Comparison of ENCODE assay signal across 8 cellular contexts in the genomic region with DNA sequence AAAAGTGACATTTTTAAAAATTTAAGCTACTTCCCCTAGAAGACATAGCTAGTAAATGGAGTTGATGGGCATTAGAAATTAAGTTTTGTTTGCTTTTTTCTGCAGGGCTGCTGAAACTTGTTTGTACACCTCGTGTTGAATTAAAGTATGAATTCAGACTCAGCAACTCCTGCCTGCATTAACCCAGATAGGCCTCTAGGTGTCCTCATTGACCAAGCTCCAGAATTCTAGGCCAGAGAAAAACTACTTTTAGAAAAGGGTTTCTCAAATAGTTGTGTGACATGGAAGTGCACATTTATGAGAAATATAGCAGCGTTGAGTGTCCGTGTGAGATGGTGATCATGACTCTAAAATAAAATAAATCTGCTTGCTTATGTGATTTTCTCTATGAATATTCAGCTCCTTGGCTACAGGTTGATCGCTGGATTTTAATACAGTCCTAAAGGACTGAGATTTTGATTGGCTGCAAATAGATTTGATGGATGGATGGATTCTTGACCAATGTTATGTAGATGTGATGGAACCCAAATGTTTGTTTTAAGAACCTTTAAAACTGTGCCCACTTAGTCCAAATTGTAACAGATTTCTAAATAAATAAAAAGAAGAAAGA. TPM values are rescaled to one million over a fixed set of nuclear protein-coding genes. Genes with fewer than 3 reads are reported as not detected.
DNase-seq lines count a peak whose midpoint lies in the region; ATAC-seq, FAIRE-seq and TF ChIP-seq lines count a peak whose summit lies in the region.

No MANE protein-coding gene starts in this region.

- DNase-seq in Right ventricle myocardium inferior (ENCODE audit: missing footprints), result no peak
- DNase-seq in cardiac septum (ENCODE audit: low spot score), result no peak
- DNase-seq in RPMI7951 (ENCODE audit: low read depth), result peak; percentile 50
- DNase-seq in T47D (ENCODE audit: low read depth in 1 of 2, low spot score in 1 of 2), result peak; percentile 33 to 61
- no peak for DNase-seq in keratinocyte (ENCODE audit: low read depth, low spot score)
- peak in 1 of 2 donors; percentile 14 for DNase-seq in stimulated activated effector memory CD8-positive, alpha-beta T cell treated with anti-CD3 and anti-CD28 coated beads, Interleukin-12 subunit alpha, Interleukin-12 subunit beta, amount 100 ng/mL, for 72 hours (ENCODE audit: low spot score in 2 of 2)
- no peak for DNase-seq in cerebellar nuclear complex (lab: John Stamatoyannopoulos, UW)

- H3K27ac ChIP-seq in keratinocyte (ENCODE audit: control insufficient read depth, insufficient read depth, low read length), result no peak overlapping the region

- H3K36me3 Mint-ChIP-seq in stimulated activated effector memory CD8-positive, alpha-beta T cell treated with anti-CD3 and anti-CD28 coated beads, Interleukin-12 subunit alpha, Interleukin-12 subunit beta, amount 100 ng/mL, for 72 hours, result no peaks in the 10 kb centered on the region

- in situ Hi-C loops in T47D (cut with HindIII; ENCODE audit: low pct_unique_long_range_greater_than_20kb, low sequenced_read_pairs), result no loop called here

- no peaks in the 10 kb centered on the region for H3K9me3 ChIP-seq in keratinocyte (ENCODE audit: control insufficient read depth, low read depth, low read length)

- H2AFZ ChIP-seq in keratinocyte (ENCODE audit: control insufficient read depth, low read length), result no peak overlapping the region

- dilution Hi-C loops in keratinocyte (cut with MboI; ENCODE audit: extremely low pct_ligation_motif_present, low sequenced_read_pairs), result no loop called here

- H3K9me1 ChIP-seq in keratinocyte (ENCODE audit: control insufficient read depth, extremely low read depth, insufficient read depth, low read length), result no peaks in the 10 kb centered on the region

- no peak overlapping the region for H3K27ac Mint-ChIP-seq in stimulated activated effector memory CD8-positive, alpha-beta T cell treated with anti-CD3 and anti-CD28 coated beads, Interleukin-12 subunit alpha, Interleukin-12 subunit beta, amount 100 ng/mL, for 72 hours

- peak overlapping the region; percentile 44 for H3K4me3 Mint-ChIP-seq in stimulated activated effector memory CD8-positive, alpha-beta T cell treated with anti-CD3 and anti-CD28 coated beads, Interleukin-12 subunit alpha, Interleukin-12 subunit beta, amount 100 ng/mL, for 72 hours

- H3K36me3 ChIP-seq in keratinocyte (ENCODE audit: control insufficient read depth in 2 of 2, extremely low read depth in 1 of 2, insufficient read depth in 2 of 2, low read length in 2 of 2), result no peaks in the 10 kb centered on the region

- no peaks in the 10 kb centered on the region for H4K20me1 ChIP-seq in keratinocyte (ENCODE audit: control insufficient read depth, extremely low read depth, insufficient read depth, low read length)

- peaks cover 20% of the 10 kb centered on the region for H3K4me1 Mint-ChIP-seq in stimulated activated effector memory CD8-positive, alpha-beta T cell treated with anti-CD3 and anti-CD28 coated beads, Interleukin-12 subunit alpha, Interleukin-12 subunit beta, amount 100 ng/mL, for 72 hours

- H3K4me1 ChIP-seq in keratinocyte (ENCODE audit: control insufficient read depth, extremely low read depth, insufficient read depth, low read length), result no peaks in the 10 kb centered on the region

- peak; percentile 70 for FAIRE-seq in keratinocyte (lab: Jason Lieb, UNC)

- TF ChIP-seq CTCF in keratinocyte (optimal IDR thresholded peaks at IDR 0.05 in 1 of 3, IDR thresholded peaks at IDR 0.05 in 1 of 3, conservative IDR thresholded peaks at IDR 0.05 in 1 of 3; ENCODE audit: extremely low read depth in 1 of 3, insufficient read depth in 2 of 3, low read length in 3 of 3), result peak; percentile 67 to 85 (median 77)

- no peaks in the 10 kb centered on the region for H3K27me3 ChIP-seq in keratinocyte (ENCODE audit: control insufficient read depth, extremely low read depth, insufficient read depth, low read length)

- no peaks in the 10 kb centered on the region for H3K9me3 Mint-ChIP-seq in stimulated activated effector memory CD8-positive, alpha-beta T cell treated with anti-CD3 and anti-CD28 coated beads, Interleukin-12 subunit alpha, Interleukin-12 subunit beta, amount 100 ng/mL, for 72 hours

- peak; percentile 57 for ATAC-seq in Right ventricle myocardium inferior
- ATAC-seq in HG03354 (IDR thresholded peaks at IDR 0.05; ENCODE audit: poor library complexity, severe bottlenecking, unreplicated experiment), result peak; percentile 72
- peak; percentile 55 for ATAC-seq in stimulated activated effector memory CD8-positive, alpha-beta T cell treated with anti-CD3 and anti-CD28 coated beads, Interleukin-12 subunit alpha, Interleukin-12 subunit beta, amount 100 ng/mL, for 72 hours

- no peak overlapping the region for H3K9ac ChIP-seq in keratinocyte (ENCODE audit: control insufficient read depth, extremely low read depth, insufficient read depth, low read length)

- H3K4me2 ChIP-seq in keratinocyte (ENCODE audit: control insufficient read depth, extremely low read depth, insufficient read depth, low read depth, low read length), result no peak overlapping the region

- H3K4me3 ChIP-seq in keratinocyte (ENCODE audit: control insufficient read depth in 2 of 3, extremely low read depth in 1 of 3, insufficient read depth in 2 of 3, low read depth in 1 of 3, low read length in 3 of 3), result no peak overlapping the region

- intact Hi-C loops in Right ventricle myocardium inferior (cut with DNase I), result loop anchor here (1.0 to 5.0 kb wide), 4 partner anchors 145 to 511 kb away; no protein-coding TSS in a partner anchor
- intact Hi-C loops in cardiac septum (cut with DNase I), result loop anchor here (1.0 to 10.0 kb wide), 4 partner anchors 145 to 633 kb away; no protein-coding TSS in a partner anchor

- H3K79me2 ChIP-seq in keratinocyte (ENCODE audit: control insufficient read depth, insufficient read depth, low read length), result no peaks in the 10 kb centered on the region

RNA-seq across cellular contexts. Expression of gene LMOD3, which starts 39.3 kb away (rescaled TPM):
- total RNA-seq in Right ventricle myocardium inferior (149 TPM), cardiac septum (117 TPM)
- total RNA-seq in RPMI7951 (2014; rRNA removed; shearing (Covaris generic)), result not detected in 2 replicates
- polyA plus RNA-seq in keratinocyte, result not detected in 3 replicates
- polyA plus RNA-seq in keratinocyte (2011; ENCODE audit: low read depth), result not detected
- not detected in 2 replicates for polyA plus RNA-seq in keratinocyte (2011; cell fraction: cytosol; rRNA removed)
- polyA plus RNA-seq in keratinocyte (2011; cell fraction: nucleus; rRNA removed), result 0.05 TPM in 1 of 2 replicates, not detected in the other
- polyA plus RNA-seq in keratinocyte (2012; ENCODE audit: low replicate concordance), result 0.06 TPM in 1 of 2 replicates, not detected in the other
- polyA minus RNA-seq in keratinocyte, result not detected in 3 replicates
- polyA minus RNA-seq in keratinocyte (2011; cell fraction: cytosol; rRNA and poly(A)+ RNA removed), result not detected
- polyA minus RNA-seq in keratinocyte (2011; cell fraction: nucleus; rRNA and poly(A)+ RNA removed), result not detected in 2 replicates

Comparison
In these comparisons a context has a peak if more than half of its experiments do, and no peak if none do; other contexts are left out.
1. DNase-seq: peak in RPMI7951 (single experiment) and T47D (2 of 2); none in Right ventricle myocardium inferior (single experiment), cardiac septum (single experiment), keratinocyte (single experiment) and cerebellar nuclear complex (0 of 2).
2. RNA of gene LMOD3, which starts 39.3 kb away (total RNA-seq): 149 TPM in Right ventricle myocardium inferior (single experiment) and 117 TPM in cardiac septum (single experiment); not detected in RPMI7951; every median in the first group is over 100 times any median in the second.
3. Peak in every context shown above with its lines, with median percentiles within 50 percentile points of each other: ATAC-seq.